In genomic region chr18:57585846-57586242, GRCh38 we compare ENCODE assay signal across 1 cellular context.
TF ChIP-seq lines count a peak whose summit lies in the region.

No MANE protein-coding gene starts in this region.

TF ChIP-seq in K562, 482 proteins besides CTCF, POLR2A, EP300 and RAD21:
- TF ChIP-seq CUX1 (CRISPR knock-in tag; IDR thresholded peaks at IDR 0.05) (no peak), MBD2 (IDR thresholded peaks at IDR 0.05; ENCODE audit: borderline replicate concordance, low read depth) (no peak), SNRNP70 (optimal IDR thresholded peaks at IDR 0.05; ENCODE audit: low read depth, low read length) (no peak), TFAP4 (CRISPR knock-in tag; IDR thresholded peaks at IDR 0.05; ENCODE audit: borderline replicate concordance) (no peak), SMC3 (conservative IDR thresholded peaks at IDR 0.05; ENCODE audit: insufficient read depth, low read depth, low read length) (no peak)
